ENCODE assay signal across 21 cellular contexts in genomic region chr17:2635675-2636074, GRCh38.
"Had no signal": no experiment of that assay in that cellular context is flagged by ENCODE, and none has a peak within 500 bp of the region (broad histone marks: within the 10 kb centered on the region; RNA-seq: fewer than 3 reads in every experiment).

No MANE protein-coding gene starts in this region.

- H3K4me3 Mint-ChIP-seq: activated naive CD8-positive, alpha-beta T cell; brain; naive B cell; stimulated activated naive CD8-positive, alpha-beta T cell treated with anti-CD3 and anti-CD28 coated beads, Interleukin-15, amount 100 ng/mL, for 72 hours had no signal

- H3K27ac Mint-ChIP-seq: activated naive CD8-positive, alpha-beta T cell had no signal

- H3K27me3 ChIP-seq: spleen, upper lobe of left lung had no signal

- H3K27ac ChIP-seq: spleen had no signal

- H3K36me3 Mint-ChIP-seq: activated naive CD8-positive, alpha-beta T cell had no signal

- H3K27me3 Mint-ChIP-seq: activated naive CD8-positive, alpha-beta T cell; brain; naive B cell; progenitor cell of endocrine pancreas; stimulated activated naive CD8-positive, alpha-beta T cell treated with anti-CD3 and anti-CD28 coated beads, Interleukin-15, amount 100 ng/mL, for 72 hours had no signal

- ATAC-seq: SK-N-SH treated with all-trans-retinoic acid at 6 μM for 48 hours; stimulated activated naive CD8-positive, alpha-beta T cell treated with anti-CD3 and anti-CD28 coated beads, Interleukin-15, amount 100 ng/mL, for 72 hours had no signal

- H3K4me3 ChIP-seq: lung, spleen, upper lobe of left lung had no signal

- H3K9me3 ChIP-seq: spleen, upper lobe of left lung had no signal

- H3K9me3 Mint-ChIP-seq: stimulated activated naive CD8-positive, alpha-beta T cell treated with anti-CD3 and anti-CD28 coated beads, Interleukin-15, amount 100 ng/mL, for 72 hours had no signal

- DNase-seq: activated CD4-positive, alpha-beta T cell treated with anti-CD3 and anti-CD28 coated beads for 1 hour; activated CD4-positive, alpha-beta T cell treated with anti-CD3 and anti-CD28 coated beads, Interleukin-2, amount 50 U/mL, for 48 hours; activated CD8-positive, alpha-beta memory T cell treated with anti-CD3 and anti-CD28 coated beads, Interleukin-2, amount 50 U/mL, for 4 hours; activated gamma-delta T cell treated with Interleukin-2 at 50 U/mL for 16 hours; central memory CD4-positive, alpha-beta T cell; cortex of kidney; effector CD8-positive, alpha-beta T cell; islet precursor cell; naive B cell; occipital lobe; right cardiac atrium; spleen; stimulated activated naive CD8-positive, alpha-beta T cell treated with anti-CD3 and anti-CD28 coated beads, Interleukin-15, amount 100 ng/mL, for 72 hours; T-helper 1 cell; T1000; upper lobe of left lung had no signal
